7 cellular contexts compared by ENCODE assay signal in genomic region chr16:9297437-9298113, GRCh38.
DNase-seq lines count a peak whose midpoint lies in the region; ATAC-seq and TF ChIP-seq lines count a peak whose summit lies in the region.

No MANE protein-coding gene starts in this region.

- no peak for ATAC-seq in HG03280 (IDR thresholded peaks at IDR 0.05; ENCODE audit: unreplicated experiment)
- no peak for ATAC-seq in HG03521 (IDR thresholded peaks at IDR 0.05; ENCODE audit: unreplicated experiment)

- H3K4me3 ChIP-seq in fibroblast of pulmonary artery (replicated peaks; ENCODE audit: low read depth, low read length) (no peak overlapping the region), retinal pigment epithelial cell (ENCODE audit: low read length) (no peak overlapping the region)

- peak; percentile 73 for DNase-seq in NCI-H69 (lab: John Stamatoyannopoulos, UW)
- DNase-seq in fibroblast of pulmonary artery (ENCODE audit: low read depth) = no peak
- DNase-seq in retinal pigment epithelial cell (ENCODE audit: low read depth) = no peak
- DNase-seq in NCI-H2081 treated with DMSO at 0.1 percent for 48 hours (lab: John Stamatoyannopoulos, UW) = no peak

- TF ChIP-seq CTCF in GM12873 (IDR thresholded peaks at IDR 0.05; ENCODE audit: insufficient read depth, low read depth, low read length, missing control alignments) (peak; percentile 69), fibroblast of pulmonary artery (IDR thresholded peaks at IDR 0.05; ENCODE audit: low read length, missing control alignments) (peak; percentile 19), retinal pigment epithelial cell (conservative IDR thresholded peaks at IDR 0.05; ENCODE audit: low read depth, low read length) (peak; percentile 39)

Comparison
In these comparisons a context has a peak if more than half of its experiments do, and no peak if none do; other contexts are left out.
1. CTCF ChIP-seq: peak in every context shown above with its lines; median percentile 69 in GM12873; 39 in retinal pigment epithelial cell; 19 in fibroblast of pulmonary artery.